ENCODE assay signal across 10 cellular contexts in the genomic region with DNA sequence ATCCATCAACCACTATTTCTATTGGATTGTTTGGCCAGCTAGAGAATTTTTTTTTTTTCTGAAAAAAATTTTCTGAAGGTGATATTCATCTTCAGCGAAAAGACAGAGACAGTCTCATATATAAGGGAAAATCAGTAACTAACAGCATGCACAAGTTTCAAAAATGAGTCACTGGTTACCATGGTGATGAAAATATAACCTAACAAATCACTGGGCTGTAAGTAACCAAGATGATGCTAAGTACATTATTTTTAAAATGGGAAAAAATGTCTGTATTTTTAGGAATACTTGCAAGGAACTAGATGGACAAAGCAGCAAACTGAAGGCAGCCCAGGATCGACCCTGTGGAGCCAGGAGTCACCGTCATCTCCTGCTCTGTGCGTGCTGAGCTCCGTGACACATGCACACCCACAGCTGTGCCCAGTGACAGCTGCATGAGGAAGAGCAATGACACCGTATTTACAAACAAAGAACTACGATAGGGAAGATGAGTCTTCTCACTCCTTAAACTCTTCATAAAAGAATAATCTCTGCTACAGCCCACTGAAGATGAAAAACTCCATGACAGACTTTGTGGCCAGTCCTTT.
DNase-seq lines count a peak whose midpoint lies in the region; ATAC-seq and TF ChIP-seq lines count a peak whose summit lies in the region.
"Had no signal": no experiment of that assay in that cellular context is flagged by ENCODE, and none has a peak within 500 bp of the region (broad histone marks: within the 10 kb centered on the region; RNA-seq: fewer than 3 reads in every experiment).

No MANE protein-coding gene starts in this region.

- BruUV-seq in MCF 10A (replicated peaks; lab: Mats Ljungman, UMichigan) (no TSS peak), mammary epithelial cell (replicated peaks; lab: Mats Ljungman, UMichigan) (no TSS peak)

- no peaks in the 10 kb centered on the region for H3K36me3 Mint-ChIP-seq in MCF 10A (ENCODE audit: insufficient read depth, unreplicated experiment)
- peaks cover 67% of the 10 kb centered on the region for H3K36me3 Mint-ChIP-seq in activated T-cell treated with anti-CD3 and anti-CD28 coated beads, Interleukin-2, amount 50 U/mL, for 4 hours (ENCODE audit: insufficient read depth)

- dilution Hi-C loops in mammary epithelial cell (cut with HindIII; ENCODE audit: low sequenced_read_pairs), result no loop called here

- no peak overlapping the region for H3K27ac Mint-ChIP-seq in MCF 10A (ENCODE audit: low read depth, unreplicated experiment)

- DNase-seq in MCF 10A (ENCODE audit: unreplicated experiment), result peak; percentile 22
- no peak for DNase-seq in mammary epithelial cell
- DNase-seq in activated T-cell treated with anti-CD3 and anti-CD28 coated beads, Interleukin-2, amount 50 U/mL, for 4 hours, result peak; percentile 13
- peak; percentile 66 for DNase-seq in superior temporal gyrus (ENCODE audit: extremely low spot score)
- DNase-seq in OCI-M1 (lab: John Stamatoyannopoulos, UW), result no peak
- DNase-seq in hepatic stellate cell (ENCODE audit: low spot score), result no peak
- DNase-seq: HCEC 1CT had no signal

- no peaks in the 10 kb centered on the region for H3K4me1 ChIP-seq in mammary epithelial cell (ENCODE audit: insufficient read depth, low read length)

- H3K9me3 ChIP-seq in mammary epithelial cell (replicated peaks; ENCODE audit: insufficient read depth, low read length), result peaks cover 3% of the 10 kb centered on the region

- no peak overlapping the region for H2AFZ ChIP-seq in mammary epithelial cell (ENCODE audit: low read depth, low read length)

- CTCF ChIA-PET in MCF 10A (lab: Yijun Ruan, JAX) (no interaction called here), mammary epithelial cell (lab: Charles Lee; ENCODE audit: low non-redundant PET) (no interaction called here)

- no peaks in the 10 kb centered on the region for H4K20me1 ChIP-seq in mammary epithelial cell (ENCODE audit: insufficient read depth, low read length)

- H3K79me2 ChIP-seq in mammary epithelial cell (ENCODE audit: insufficient read depth, low read length), result no peaks in the 10 kb centered on the region

- ATAC-seq in activated T-cell treated with anti-CD3 and anti-CD28 coated beads, Interleukin-2, amount 50 U/mL, for 4 hours, result peak; percentile 74 to 77
- ATAC-seq in HG02678 (IDR thresholded peaks at IDR 0.05; ENCODE audit: unreplicated experiment), result no peak

- no peaks in the 10 kb centered on the region for H3K36me3 ChIP-seq in mammary epithelial cell (ENCODE audit: insufficient read depth, low read length)

- POLR2A ChIA-PET in MCF 10A (lab: Yijun Ruan, JAX), result no interaction called here

- H3K27me3 Mint-ChIP-seq in MCF 10A (ENCODE audit: insufficient read depth, unreplicated experiment), result no peaks in the 10 kb centered on the region
- no peaks in the 10 kb centered on the region for H3K27me3 Mint-ChIP-seq in activated T-cell treated with anti-CD3 and anti-CD28 coated beads, Interleukin-2, amount 50 U/mL, for 4 hours (ENCODE audit: low read depth)

- WGBS in mammary epithelial cell (ENCODE audit: low coverage, missing lambda C conversion rate), result 78% methylated on average over 7 of the region's 7 CpGs

- no peak overlapping the region for H3K4me3 ChIP-seq in mammary epithelial cell (replicated peaks in 1 of 3; ENCODE audit: insufficient read depth in 1 of 3, low read depth in 2 of 3, low read length in 3 of 3)

- intact Hi-C loops in MCF 10A (cut with micrococcal nuclease) (no loop called here), mammary epithelial cell (cut with micrococcal nuclease) (no loop called here)

- TF ChIP-seq CTCF in MCF 10A (IDR thresholded peaks at IDR 0.05; ENCODE audit: unreplicated experiment) (no peak), mammary epithelial cell (conservative IDR thresholded peaks at IDR 0.05 in 1 of 2, IDR thresholded peaks at IDR 0.05 in 1 of 2; ENCODE audit: extremely low read depth in 1 of 2, insufficient read depth in 1 of 2, low read depth in 1 of 2, low read length in 2 of 2) (no peak)

- in situ Hi-C loops in mammary epithelial cell (cut with MboI; ENCODE audit: low sequenced_read_pairs in 2 of 2), result no loop called here

- no peak overlapping the region for H3K9ac ChIP-seq in mammary epithelial cell (ENCODE audit: insufficient read depth, low read length)

- H3K4me3 Mint-ChIP-seq in MCF 10A (ENCODE audit: unreplicated experiment), result no peak overlapping the region
- peak overlapping the region; percentile 39 for H3K4me3 Mint-ChIP-seq in activated T-cell treated with anti-CD3 and anti-CD28 coated beads, Interleukin-2, amount 50 U/mL, for 4 hours

- H3K27me3 ChIP-seq in mammary epithelial cell (ENCODE audit: insufficient read depth, low read length) (no peaks in the 10 kb centered on the region), layer of hippocampus (ENCODE audit: control insufficient read depth, insufficient read depth, low read length) (no peaks in the 10 kb centered on the region)

- peaks cover 6% of the 10 kb centered on the region for H3K4me1 Mint-ChIP-seq in MCF 10A (ENCODE audit: insufficient read depth, unreplicated experiment)
- H3K4me1 Mint-ChIP-seq in activated T-cell treated with anti-CD3 and anti-CD28 coated beads, Interleukin-2, amount 50 U/mL, for 4 hours (ENCODE audit: low read depth), result peaks cover 73% of the 10 kb centered on the region

- no peak overlapping the region for H3K27ac ChIP-seq in mammary epithelial cell (ENCODE audit: insufficient read depth, low read depth, low read length)
- peak overlapping the region; percentile 4 for H3K27ac ChIP-seq in layer of hippocampus (ENCODE audit: low read depth, low read length)
- H3K27ac ChIP-seq: epithelial cell of prostate had no signal

- no peak overlapping the region for H3K4me2 ChIP-seq in mammary epithelial cell (ENCODE audit: insufficient read depth, low read depth, low read length)

- H3K9me3 Mint-ChIP-seq in MCF 10A (ENCODE audit: unreplicated experiment), result no peaks in the 10 kb centered on the region
- H3K9me3 Mint-ChIP-seq in activated T-cell treated with anti-CD3 and anti-CD28 coated beads, Interleukin-2, amount 50 U/mL, for 4 hours, result no peaks in the 10 kb centered on the region

Comparison
In these comparisons a context has a peak if more than half of its experiments do, and no peak if none do; other contexts are left out.
1. DNase-seq: peak in MCF 10A (single experiment), activated T-cell treated with anti-CD3 and anti-CD28 coated beads, Interleukin-2, amount 50 U/mL, for 4 hours (single experiment) and superior temporal gyrus (single experiment); none in mammary epithelial cell (single experiment), OCI-M1 (single experiment) and hepatic stellate cell (single experiment).